9 cellular contexts compared by ENCODE assay signal in the genomic region with DNA sequence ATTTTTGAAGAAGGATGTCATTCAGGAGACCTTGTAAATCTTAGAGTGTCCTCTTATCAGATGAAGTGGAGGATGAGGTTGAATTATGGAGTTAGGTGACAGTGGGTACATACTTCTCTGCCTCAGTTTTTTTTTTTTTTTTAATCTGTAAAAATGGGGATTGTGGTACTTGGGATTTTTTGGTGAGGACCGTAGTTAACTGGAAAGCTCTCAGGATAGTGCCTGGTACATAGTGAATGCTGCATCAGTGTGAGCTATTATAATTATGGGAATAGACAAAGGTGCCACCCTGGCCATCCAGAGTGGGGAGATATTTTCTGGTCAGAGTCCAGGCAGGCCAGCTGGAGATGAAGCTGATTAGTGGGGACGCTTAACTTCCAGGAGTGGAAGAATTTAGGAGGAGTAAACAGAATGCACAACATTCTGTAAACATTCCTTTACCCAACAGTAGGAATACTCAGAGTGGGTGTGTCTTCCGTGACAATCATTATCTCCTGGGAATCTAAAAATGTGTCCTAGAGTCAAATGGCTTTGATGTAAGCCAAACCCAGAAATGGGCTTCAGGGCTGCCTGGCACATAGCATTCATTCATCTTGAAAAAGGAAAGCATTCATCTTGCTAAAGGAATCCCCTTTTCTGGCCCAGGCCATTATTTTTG. TPM values are rescaled to one million over a fixed set of nuclear protein-coding genes. Genes with fewer than 3 reads are reported as not detected.
A peak's percentile ranks its signal among the peaks of the same experiment; 100 is the strongest.
DNase-seq lines count a peak whose midpoint lies in the region; ATAC-seq and TF ChIP-seq lines count a peak whose summit lies in the region.
"Not testable (repeated sequence)": the region's sequence is repeated elsewhere in the genome, so short reads cannot be mapped to it uniquely, and the experiment has no call there.
"Had no signal": no experiment of that assay in that cellular context is flagged by ENCODE, and none has a peak within 500 bp of the region (broad histone marks: within the 10 kb centered on the region; RNA-seq: fewer than 3 reads in every experiment).

No MANE protein-coding gene starts in this region.

- in situ Hi-C loops in mammary epithelial cell (cut with MboI; ENCODE audit: low sequenced_read_pairs in 2 of 2): not testable (repeated sequence)

- H3K9ac ChIP-seq in HCT116 (ENCODE audit: low read length); mammary epithelial cell (ENCODE audit: insufficient read depth, low read length): not testable (repeated sequence)

- H3K27me3 ChIP-seq in HCT116 (ENCODE audit: insufficient read depth, low read length); mammary epithelial cell (ENCODE audit: insufficient read depth, low read length): not testable (repeated sequence)

- POLR2A ChIA-PET in HCT116 (lab: Charles Lee): not testable (repeated sequence)

- H3K9me2 ChIP-seq in HCT116 (ENCODE audit: insufficient read depth): not testable (repeated sequence)

- TF ChIP-seq RAD21 in HCT116 (IDR thresholded peaks at IDR 0.05; ENCODE audit: low read depth): not testable (repeated sequence)

- RAD21 ChIA-PET in HCT116 (lab: Charles Lee; ENCODE audit: low non-redundant PET in 1 of 2, low total read pairs in 2 of 2, uncharacterized antibody in 2 of 2, unreplicated experiment in 2 of 2): not testable (repeated sequence)

- not testable (repeated sequence) for TF ChIP-seq CTCF in HCT116 (IDR thresholded peaks at IDR 0.05 in 2 of 3, conservative IDR thresholded peaks at IDR 0.05 in 1 of 3; ENCODE audit: borderline replicate concordance in 1 of 3, insufficient read depth in 1 of 3, low read depth in 2 of 3, low read length in 2 of 3); mammary epithelial cell (conservative IDR thresholded peaks at IDR 0.05 in 1 of 2, IDR thresholded peaks at IDR 0.05 in 1 of 2; ENCODE audit: extremely low read depth in 1 of 2, insufficient read depth in 1 of 2, low read depth in 1 of 2, low read length in 2 of 2)

- H3K4me1 ChIP-seq in HCT116 (ENCODE audit: control insufficient read depth in 1 of 2, insufficient read depth in 2 of 2, low read length in 2 of 2) (peaks cover 2 to 31% of the 10 kb centered on the region in 2 experiments; a peak in 2 of 4 replicates), mammary epithelial cell (ENCODE audit: insufficient read depth, low read length) (peaks cover 36% of the 10 kb centered on the region)
- not testable (repeated sequence) for H3K4me1 ChIP-seq in mesodermal cell (ENCODE audit: control insufficient read depth, insufficient read depth, low read length, poor library complexity, severe bottlenecking)

- 45% methylated on average over 3 of the region's 3 CpGs for WGBS in mammary epithelial cell (ENCODE audit: low coverage, missing lambda C conversion rate)
- WGBS in mesodermal cell (ENCODE audit: insufficient coverage in 2 of 2), 2 experiments: 89% methylated on average over 1 of the region's 3 CpGs; no CpG with 5 or more reads in 1 of the 2 experiments

- not testable (repeated sequence) for TF ChIP-seq POLR2A in HCT116 (IDR thresholded peaks at IDR 0.05; ENCODE audit: borderline replicate concordance, extremely low read depth, insufficient read depth, insufficient read length)

- not testable (repeated sequence) for H3K36me3 ChIP-seq in HCT116 (ENCODE audit: control insufficient read depth in 1 of 2, insufficient read depth in 2 of 2, low read length in 2 of 2); mammary epithelial cell (ENCODE audit: insufficient read depth, low read length); mesodermal cell (ENCODE audit: control insufficient read depth, insufficient read depth, low read length)

- H4K20me1 ChIP-seq in HCT116 (ENCODE audit: insufficient read depth); mammary epithelial cell (ENCODE audit: insufficient read depth, low read length): not testable (repeated sequence)

- CTCF ChIA-PET in HCT116 (lab: Charles Lee); mammary epithelial cell (lab: Charles Lee; ENCODE audit: low non-redundant PET): not testable (repeated sequence)

- dilution Hi-C loops in mammary epithelial cell (cut with HindIII; ENCODE audit: low sequenced_read_pairs): not testable (repeated sequence)

- H3K4me2 ChIP-seq in HCT116 (ENCODE audit: low read length) (peak overlapping the region; percentile 62), mammary epithelial cell (ENCODE audit: insufficient read depth, low read depth, low read length) (peak overlapping the region; percentile 35)

- DNase-seq in EH (ENCODE audit: low read depth) (peak; percentile 51), RPMI7951 (ENCODE audit: low read depth) (peak; percentile 54)
- not testable (repeated sequence) for DNase-seq in HCT116 (ENCODE audit: low read depth, low spot score); mammary epithelial cell; epithelial cell of prostate (ENCODE audit: low read depth, low spot score); substantia nigra (lab: John Stamatoyannopoulos, UW)

- not testable (repeated sequence) for H3K27ac ChIP-seq in HCT116 (ENCODE audit: low read depth, low read length)
- peak overlapping the region; percentile 71 for H3K27ac ChIP-seq in mammary epithelial cell (ENCODE audit: insufficient read depth, low read depth, low read length)
- H3K27ac ChIP-seq in epithelial cell of prostate: peak overlapping the region; percentile 85
- peak overlapping the region; percentile 49 for H3K27ac ChIP-seq in mesodermal cell (ENCODE audit: low read depth, low read length, severe bottlenecking)
- H3K27ac ChIP-seq in substantia nigra (ENCODE audit: low read depth, low read length, poor library complexity, severe bottlenecking): peak overlapping the region; percentile 82

- not testable (repeated sequence) for H3K4me3 ChIP-seq in HCT116 (replicated peaks in 1 of 2; ENCODE audit: low read depth in 1 of 2, low read length in 2 of 2); mammary epithelial cell (replicated peaks in 1 of 3; ENCODE audit: insufficient read depth in 1 of 3, low read depth in 2 of 3, low read length in 3 of 3); mesodermal cell (ENCODE audit: extremely low read depth, insufficient read depth, low read length, poor library complexity, severe bottlenecking)

- not testable (repeated sequence) for H2AFZ ChIP-seq in HCT116 (ENCODE audit: low read depth, low read length, poor library complexity, severe bottlenecking); mammary epithelial cell (ENCODE audit: low read depth, low read length)

- not testable (repeated sequence) for H3K79me2 ChIP-seq in HCT116 (ENCODE audit: insufficient read depth, low read length); mammary epithelial cell (ENCODE audit: insufficient read depth, low read length)

- not testable (repeated sequence) for ATAC-seq in HCT116

- BruUV-seq in HCT116 (replicated peaks; lab: Mats Ljungman, UMichigan): not testable (repeated sequence)
- TSS peak; percentile 92 for BruUV-seq in mammary epithelial cell (replicated peaks; lab: Mats Ljungman, UMichigan)

- not testable (repeated sequence) for H3K9me3 ChIP-seq in HCT116 (ENCODE audit: control insufficient read depth in 1 of 2, insufficient read depth in 1 of 2, low read depth in 1 of 2, low read length in 2 of 2); mammary epithelial cell (replicated peaks; ENCODE audit: insufficient read depth, low read length); mesodermal cell (ENCODE audit: control insufficient read depth, low read length)

- intact Hi-C loops in HCT116 (cut with micrococcal nuclease); mammary epithelial cell (cut with micrococcal nuclease): not testable (repeated sequence)

RNA-seq across cellular contexts. Expression of gene PSG1, which starts 47.4 kb away (rescaled TPM):
- total RNA-seq in HCT116 (2021; ENCODE audit: unreplicated experiment) (not detected), mammary epithelial cell (not detected)
- polyA plus RNA-seq in HCT116 (2012): not detected in 2 replicates
- total RNA-seq in RPMI7951 (2014; rRNA removed; shearing (Covaris generic)): 0.24 TPM in 1 of 2 replicates, not detected in the other
- 0.10 TPM for polyA plus RNA-seq in mammary epithelial cell
- not detected for polyA minus RNA-seq in mammary epithelial cell
- polyA plus RNA-seq in mesodermal cell (2013, experiment 1 of 2): 0.11 TPM
- polyA plus RNA-seq in mesodermal cell (2013, experiment 2 of 2): 0.35 TPM
- total RNA-seq: H1 had no signal
- polyA plus RNA-seq: H1, IgD-negative memory B cell had no signal
